In the genomic region with DNA sequence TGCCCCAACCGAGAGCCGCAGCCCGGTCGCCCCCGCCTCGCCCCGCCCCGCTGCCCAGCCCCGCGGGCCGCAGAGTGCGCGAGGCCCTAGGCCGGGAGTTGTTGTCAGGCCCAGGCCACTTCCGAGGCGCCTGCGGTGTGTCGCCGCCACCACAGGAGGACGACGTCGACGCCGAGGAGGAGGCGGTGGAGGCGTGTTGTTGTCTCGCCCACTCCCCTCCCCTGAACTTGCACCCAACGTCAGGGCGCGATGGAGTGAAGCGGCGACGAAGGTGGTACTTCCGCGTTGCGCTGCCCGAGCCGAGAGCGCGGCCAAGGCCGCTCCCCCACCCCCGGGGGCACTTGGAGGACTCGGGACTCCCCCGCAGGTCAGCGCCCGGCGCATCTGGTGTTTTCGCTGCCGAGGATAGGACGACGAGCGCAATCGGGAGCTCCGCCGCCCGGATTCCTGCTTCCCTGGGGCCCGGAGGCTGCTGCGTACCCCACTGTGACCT, we compare ENCODE assay signal across 8 cellular contexts. TPM values are rescaled to one million over a fixed set of nuclear protein-coding genes. Genes with fewer than 3 reads are reported as not detected.
DNase-seq lines count a peak whose midpoint lies in the region; ATAC-seq, FAIRE-seq and TF ChIP-seq lines count a peak whose summit lies in the region.

Gene CDK13, plus strand, starts transcription at position 277 of the 493 bp plus-strand sequence. CDS start 386 bp downstream, outside the sequence.

- no peaks in the 10 kb centered on the region; a peak in 4 of 7 replicates for H3K4me1 ChIP-seq in H1 (replicated peaks in 1 of 4; ENCODE audit: control insufficient read depth in 3 of 4, insufficient read depth in 4 of 4, low read length in 3 of 4)

- peak within 1 kb of the TSS; percentile 93; the same call in 1 of the 2 replicates for H2BK12ac ChIP-seq in H1 (ENCODE audit: low read depth, low read length)

- peak within 1 kb of the TSS; percentile 99 for H2BK5ac ChIP-seq in H1 (ENCODE audit: low read depth, low read length)

- ATAC-seq in HG03442 (IDR thresholded peaks at IDR 0.05; ENCODE audit: unreplicated experiment): peak; percentile 36

- H2BK15ac ChIP-seq in H1 (ENCODE audit: low read length): peak within 1 kb of the TSS; percentile 75; the same call in 1 of the 2 replicates

- H3K79me2 ChIP-seq in H1 (ENCODE audit: control insufficient read depth in 1 of 2, insufficient read depth in 2 of 2, low read length in 2 of 2): peaks cover 15 to 39% of the 10 kb centered on the region in 2 experiments

- TF ChIP-seq CTCF in H1 (IDR thresholded peaks at IDR 0.05; ENCODE audit: control extremely low read depth in 1 of 3, insufficient read depth in 1 of 3, low read depth in 1 of 3, low read length in 3 of 3): peak in 1 of 3 experiments; percentile 18; a peak in 2 of 4 replicates

- H3K18ac ChIP-seq in H1 (ENCODE audit: extremely low read depth, low read length): peak within 1 kb of the TSS; percentile 91

- DNase-seq in C1 segment of cervical spinal cord (lab: John Stamatoyannopoulos, UW) (peak in 10 of 14 donors; percentile 52 to 94 (median 88)), GM19239 (ENCODE audit: insufficient read length, low spot score) (peak; percentile 53), H1 (ENCODE audit: low read depth in 1 of 2, low spot score in 2 of 2) (no peak), mesenteric fat pad (ENCODE audit: low spot score) (peak; percentile 93)
- peak; percentile 86 for DNase-seq in NK-92 treated with Interleukin-12 subunit alpha and Interleukin-12 subunit beta, amount 100 ng/mL, for 24 hours (lab: John Stamatoyannopoulos, UW)
- peak; percentile 62 for DNase-seq in stimulated activated CD8-positive, alpha-beta memory T cell treated with anti-CD3 and anti-CD28 coated beads, Interleukin-15, amount 100 ng/mL, for 24 hours (ENCODE audit: low read depth)

- no peak within 1 kb of the TSS for H2BK20ac ChIP-seq in H1 (ENCODE audit: low read length)

- peak within 1 kb of the TSS; percentile 90 for H4K5ac ChIP-seq in H1 (ENCODE audit: insufficient read length, low read depth, low read length)

- no peak within 1 kb of the TSS for H3K14ac ChIP-seq in H1 (ENCODE audit: insufficient read length)

- no peaks in the 10 kb centered on the region for H3K9me3 ChIP-seq in H1 (ENCODE audit: insufficient read depth in 2 of 2, low read depth in 1 of 2, low read length in 1 of 2)

- no peak within 1 kb of the TSS for H2AK5ac ChIP-seq in H1 (ENCODE audit: low read depth, low read length)

- POLR2A ChIA-PET in activated CD8-positive, alpha-beta memory T cell treated with anti-CD3 and anti-CD28 coated beads for 36 hours (lab: Charles Lee): interaction anchor here (1.0 to 2.8 kb wide), 2 partner anchors 66 to 184 kb away, joined by 4 to 10 read pairs; partner anchors contain the start of genes MPLKIP and SUGCT
- POLR2A ChIA-PET in H1 (lab: Charles Lee; ENCODE audit: partially characterized antibody): interaction anchor here (0.5 to 2.4 kb wide), 9 partner anchors 10 to 184 kb away, joined by 3 to 9 read pairs (median 3); partner anchors contain the start of genes MPLKIP and SUGCT

- peak within 1 kb of the TSS; percentile 96 for H3K56ac ChIP-seq in H1 (replicated peaks; ENCODE audit: insufficient read length, low read depth, low read length)

- no peak within 1 kb of the TSS for H3K23ac ChIP-seq in H1 (ENCODE audit: insufficient read length)

- FAIRE-seq in GM19239 (lab: Jason Lieb, UNC) (peak; percentile 87), H1 (lab: Jason Lieb, UNC) (no peak)

- H3K4me2 ChIP-seq in H1 (ENCODE audit: insufficient read depth in 1 of 2, low read depth in 2 of 2, low read length in 2 of 2): peak within 1 kb of the TSS; percentile 72 to 77

- H2BK120ac ChIP-seq in H1 (replicated peaks; ENCODE audit: low read depth, low read length): no peak within 1 kb of the TSS

- H4K20me1 ChIP-seq in H1 (replicated peaks in 1 of 2; ENCODE audit: control insufficient read depth in 1 of 2, insufficient read depth in 2 of 2, low read length in 2 of 2): peaks cover 14 to 21% of the 10 kb centered on the region in 2 experiments

- peak within 1 kb of the TSS; percentile 90 to 97 (median 94) for H3K9ac ChIP-seq in H1 (replicated peaks in 1 of 4; ENCODE audit: extremely low read depth in 1 of 4, low read depth in 3 of 4, low read length in 3 of 4)

- peak within 1 kb of the TSS; percentile 57 for H2AFZ ChIP-seq in H1 (ENCODE audit: low read length)

- peak within 1 kb of the TSS; percentile 97 for H4K91ac ChIP-seq in H1 (replicated peaks; ENCODE audit: insufficient read length, low read length)

- H4K8ac ChIP-seq in H1 (ENCODE audit: extremely low read depth, insufficient read depth, low read length): peak within 1 kb of the TSS; percentile 98

- TF ChIP-seq EP300 in H1 (IDR thresholded peaks at IDR 0.05; ENCODE audit: borderline replicate concordance in 1 of 2, low read depth in 2 of 2, low read length in 2 of 2): no peak; a peak in 1 of 3 replicates

- H3K27ac ChIP-seq in H1 (ENCODE audit: low read depth, low read length): peak within 1 kb of the TSS; percentile 91

- H3K4me3 ChIP-seq in H1 (ENCODE audit: extremely low read depth in 1 of 4, insufficient read depth in 2 of 4, low read depth in 3 of 4, low read length in 4 of 4): peak within 1 kb of the TSS; percentile 83 to 91 (median 89)

- peaks cover 3% of the 10 kb centered on the region for H3K23me2 ChIP-seq in H1 (ENCODE audit: low read depth, low read length)

- CTCF ChIA-PET in activated CD8-positive, alpha-beta memory T cell treated with anti-CD3 and anti-CD28 coated beads for 36 hours (lab: Charles Lee): interaction anchor here (0.8 to 1.3 kb wide), 2 partner anchors 102 to 185 kb away, joined by 3 to 5 read pairs; partner anchors contain the start of genes MPLKIP and SUGCT
- CTCF ChIA-PET in H1 (lab: Charles Lee; ENCODE audit: partially characterized antibody): interaction anchor here (0.9 to 2.5 kb wide), 4 partner anchors 53 to 207 kb away, joined by 3 to 8 read pairs (median 4); no protein-coding TSS in a partner anchor

- 0 out of 2 replicates have a peak, but pooled peaks cover under 1% of the 10 kb centered on the region for H3K79me1 ChIP-seq in H1 (ENCODE audit: low read depth, low read length)

- H3K27me3 ChIP-seq in H1 (replicated peaks in 1 of 4; ENCODE audit: control insufficient read depth in 3 of 4, extremely low read depth in 1 of 4, insufficient read depth in 3 of 4, low read length in 3 of 4): no peaks in the 10 kb centered on the region

- TF ChIP-seq POLR2A in H1 (IDR thresholded peaks at IDR 0.05; ENCODE audit: control extremely low read depth in 1 of 2, low read depth in 2 of 2, low read length in 2 of 2): peak; percentile 10 to 66; a peak in 2 of 3 replicates

- 0% methylated on average over 28 of the region's 58 CpGs; no CpG with 5 or more reads in 1 of the 2 experiments for WGBS in H1 (ENCODE audit: extremely low coverage in 1 of 2, insufficient coverage in 1 of 2, insufficient read length in 1 of 2, insufficient replicate concordance in 2 of 2, low coverage in 1 of 2, low lambda C conversion rate in 2 of 2, missing lambda C conversion rate in 1 of 2), 2 experiments

- H3K36me3 ChIP-seq in H1 (ENCODE audit: control insufficient read depth in 2 of 4, insufficient read depth in 4 of 4, low read length in 3 of 4): no peaks in the 10 kb centered on the region

- TF ChIP-seq RAD21 in H1 (IDR thresholded peaks at IDR 0.05 in 1 of 2, conservative IDR thresholded peaks at IDR 0.05 in 1 of 2; ENCODE audit: low read depth in 2 of 2, low read length in 2 of 2): peak in 1 of 2 experiments; percentile 8; a peak in 1 of 4 replicates

- peak within 1 kb of the TSS; percentile 44 for H3K4ac ChIP-seq in H1 (replicated peaks; ENCODE audit: insufficient read length, low read depth, low read length)

TF ChIP-seq in H1, 55 proteins besides CTCF, POLR2A, EP300 and RAD21 (continues in another document):
- peak; percentile 80 for TF ChIP-seq RBBP5 (IDR thresholded peaks at IDR 0.05; ENCODE audit: borderline replicate concordance, low read depth, low read length)
- no peak for TF ChIP-seq NANOG (IDR thresholded peaks at IDR 0.05; ENCODE audit: insufficient read depth, low read depth, low read length, poor library complexity, severe bottlenecking)
- TF ChIP-seq, protein P1, sequence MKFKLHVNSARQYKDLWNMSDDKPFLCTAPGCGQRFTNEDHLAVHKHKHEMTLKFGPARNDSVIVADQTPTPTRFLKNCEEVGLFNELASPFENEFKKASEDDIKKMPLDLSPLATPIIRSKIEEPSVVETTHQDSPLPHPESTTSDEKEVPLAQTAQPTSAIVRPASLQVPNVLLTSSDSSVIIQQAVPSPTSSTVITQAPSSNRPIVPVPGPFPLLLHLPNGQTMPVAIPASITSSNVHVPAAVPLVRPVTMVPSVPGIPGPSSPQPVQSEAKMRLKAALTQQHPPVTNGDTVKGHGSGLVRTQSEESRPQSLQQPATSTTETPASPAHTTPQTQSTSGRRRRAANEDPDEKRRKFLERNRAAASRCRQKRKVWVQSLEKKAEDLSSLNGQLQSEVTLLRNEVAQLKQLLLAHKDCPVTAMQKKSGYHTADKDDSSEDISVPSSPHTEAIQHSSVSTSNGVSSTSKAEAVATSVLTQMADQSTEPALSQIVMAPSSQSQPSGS (IDR thresholded peaks at IDR 0.05; ENCODE audit: low read length): no peak
- no peak; the same call in 1 of the 2 replicates for TF ChIP-seq TAF1 (IDR thresholded peaks at IDR 0.05; ENCODE audit: low read depth, low read length)
- TF ChIP-seq KDM4A (IDR thresholded peaks at IDR 0.05; ENCODE audit: low read depth, low read length, severe bottlenecking): peak; percentile 77
- no peak for TF ChIP-seq TBP (IDR thresholded peaks at IDR 0.05; ENCODE audit: low read depth, low read length)
- no peak for TF ChIP-seq SIX5 (IDR thresholded peaks at IDR 0.05; ENCODE audit: low read depth, low read length)
- TF ChIP-seq CREB1 (IDR thresholded peaks at IDR 0.05): peak; percentile 54; the same call in 1 of the 2 replicates
- TF ChIP-seq RXRA (IDR thresholded peaks at IDR 0.05; ENCODE audit: insufficient read depth, low read depth, low read length): no peak
- no peak for TF ChIP-seq NRF1 (IDR thresholded peaks at IDR 0.05; ENCODE audit: low read depth, low read length)
- TF ChIP-seq HDAC6 (IDR thresholded peaks at IDR 0.05; ENCODE audit: low read depth, low read length): no peak
- no peak for TF ChIP-seq GABPA (IDR thresholded peaks at IDR 0.05; ENCODE audit: borderline replicate concordance, insufficient read depth, low read length)

RNA-seq across cellular contexts. Expression of gene CDK13, which starts in this region (rescaled TPM):
- 10 to 100 TPM; 35.6 to 38.1 TPM for total RNA-seq in activated CD8-positive, alpha-beta memory T cell treated with anti-CD3 and anti-CD28 coated beads for 36 hours
- total RNA-seq in H1 (2021; fragmentation: NEBNext Ultra II Directional; extraction: Animal tissue kit (Norgen Biotek cat#: 25700)): 46.4 and 49.5 TPM in 2 replicates
- polyA plus RNA-seq in H1 (2011; rRNA removed): 15.5 and 22.6 TPM in 2 replicates
- 22.1 TPM for polyA plus RNA-seq in H1 (2011; cell fraction: cytosol; rRNA removed)
- 26.5 TPM for polyA plus RNA-seq in H1 (2011; cell fraction: nucleus; rRNA removed)
- polyA plus RNA-seq in H1 (2012, experiment 1 of 2): 25.5 to 34.9 TPM (median 29.9 TPM) in 4 replicates
- 9.1 TPM for polyA plus RNA-seq in H1 (2012, experiment 2 of 2)
- polyA plus RNA-seq in H1 (2013, experiment 1 of 2): 27.7 TPM
- polyA plus RNA-seq in H1 (2013, experiment 2 of 2): 22.8 TPM
- 76.6 and 90.8 TPM in 2 replicates for polyA minus RNA-seq in H1 (2011; rRNA and poly(A)+ RNA removed)
- polyA minus RNA-seq in H1 (2011; cell fraction: cytosol; rRNA and poly(A)+ RNA removed): 27.6 TPM
- 92.3 TPM for polyA minus RNA-seq in H1 (2011; cell fraction: nucleus; rRNA and poly(A)+ RNA removed)
- 44.4 TPM for total RNA-seq in mesenteric fat pad

Comparison
In these comparisons a context has a peak if more than half of its experiments do, and no peak if none do; other contexts are left out.
1. DNase-seq: peak in C1 segment of cervical spinal cord (10 of 14), GM19239 (single experiment), NK-92 treated with Interleukin-12 subunit alpha and Interleukin-12 subunit beta, amount 100 ng/mL, for 24 hours (single experiment), mesenteric fat pad (single experiment) and stimulated activated CD8-positive, alpha-beta memory T cell treated with anti-CD3 and anti-CD28 coated beads, Interleukin-15, amount 100 ng/mL, for 24 hours (single experiment); none in H1 (0 of 2).